In genomic region chr6:42025066-42025789, GRCh38 we compare ENCODE assay signal across 10 cellular contexts. TPM values are rescaled to one million over a fixed set of nuclear protein-coding genes. Genes with fewer than 3 reads are reported as not detected.
DNase-seq lines count a peak whose midpoint lies in the region; ATAC-seq and TF ChIP-seq lines count a peak whose summit lies in the region.
"Had no signal": no experiment of that assay in that cellular context is flagged by ENCODE, and none has a peak within 500 bp of the region (broad histone marks: within the 10 kb centered on the region; RNA-seq: fewer than 3 reads in every experiment).

No MANE protein-coding gene starts in this region.

- H3T11ph ChIP-seq in H9 (ENCODE audit: low read length): no peak overlapping the region

- H2BK15ac ChIP-seq in H9 (ENCODE audit: low read depth, low read length): no peak overlapping the region

- H3K9ac ChIP-seq in trophoblast cell (ENCODE audit: low read length) (no peak overlapping the region), H9 (ENCODE audit: extremely low read depth, insufficient read length, low read length) (no peak overlapping the region)

- intact Hi-C loops in activated CD4-positive, alpha-beta T cell treated with anti-CD3 and anti-CD28 coated beads for 36 hours (cut with DNase I, micrococcal nuclease): no loop called here
- intact Hi-C loops in left colon (cut with DNase I, micrococcal nuclease): no loop called here

- no peaks in the 10 kb centered on the region for H3K9me3 ChIP-seq in trophoblast cell (ENCODE audit: insufficient read depth, low read depth, low read length)
- H3K9me3 ChIP-seq in H9 (ENCODE audit: control insufficient read depth, low read depth, low read length): no peaks in the 10 kb centered on the region
- H3K9me3 ChIP-seq: A549 had no signal

- H3K56ac ChIP-seq in H9 (ENCODE audit: insufficient read length, low read depth, low read length): no peak overlapping the region

- H3K23ac ChIP-seq in trophoblast cell (ENCODE audit: low read length) (no peak overlapping the region), H9 (ENCODE audit: insufficient read length, low read depth, low read length) (no peak overlapping the region)

- H2BK5ac ChIP-seq in trophoblast cell (ENCODE audit: low read depth, low read length, poor library complexity) (no peak overlapping the region), H9 (ENCODE audit: insufficient read length, low read length) (no peak overlapping the region)

- no peak overlapping the region for H2BK12ac ChIP-seq in trophoblast cell (ENCODE audit: low read length)
- no peak overlapping the region for H2BK12ac ChIP-seq in H9 (ENCODE audit: insufficient read length, low read depth, low read length)

- no peak for DNase-seq in activated CD4-positive, alpha-beta T cell treated with anti-CD3 and anti-CD28 coated beads for 36 hours
- no peak for DNase-seq in activated CD4-positive, alpha-beta T cell treated with anti-CD3 and anti-CD28 coated beads for 1 hour
- DNase-seq in NB4 (ENCODE audit: low read depth): peak; percentile 89
- DNase-seq in trophoblast cell: no peak
- no peak for DNase-seq in H9
- no peak for DNase-seq in left colon

- H3K4me3 Mint-ChIP-seq in activated CD4-positive, alpha-beta T cell treated with anti-CD3 and anti-CD28 coated beads for 36 hours: no peak overlapping the region
- no peak overlapping the region; a peak in 1 of 5 replicates for H3K4me3 Mint-ChIP-seq in H9

- no peak overlapping the region for H3K4ac ChIP-seq in trophoblast cell (ENCODE audit: low read depth, low read length)
- H3K4ac ChIP-seq in H9 (ENCODE audit: low read depth, low read length): no peak overlapping the region

- H3K79me2 ChIP-seq in trophoblast cell (ENCODE audit: control insufficient read depth, insufficient read depth, low read length, poor library complexity) (no peaks in the 10 kb centered on the region), H9 (ENCODE audit: insufficient read depth, low read length) (no peaks in the 10 kb centered on the region)

- H3K36me3 ChIP-seq in trophoblast cell (ENCODE audit: control insufficient read depth in 1 of 2, insufficient read depth in 2 of 2, low read length in 2 of 2): no peaks in the 10 kb centered on the region

- no peak overlapping the region for H2AK5ac ChIP-seq in trophoblast cell (ENCODE audit: low read length)
- H2AK5ac ChIP-seq in H9 (ENCODE audit: insufficient read length, low read length): no peak overlapping the region

- peaks cover 57% of the 10 kb centered on the region for H3K36me3 Mint-ChIP-seq in activated CD4-positive, alpha-beta T cell treated with anti-CD3 and anti-CD28 coated beads for 36 hours (ENCODE audit: low read depth)
- H3K36me3 Mint-ChIP-seq in H9 (ENCODE audit: insufficient read depth in 1 of 3, low read depth in 3 of 3): no peaks in the 10 kb centered on the region

- peak overlapping the region; percentile 99 for H3K27ac Mint-ChIP-seq in activated CD4-positive, alpha-beta T cell treated with anti-CD3 and anti-CD28 coated beads for 36 hours
- no peak overlapping the region; a peak in 2 of 7 replicates for H3K27ac Mint-ChIP-seq in H9

- CTCF ChIA-PET in activated CD4-positive, alpha-beta T cell treated with anti-CD3 and anti-CD28 coated beads for 36 hours (lab: Charles Lee): interaction anchor here (0.7 to 2.0 kb wide), 6 partner anchors 9 to 104 kb away, joined by 3 to 6 read pairs (median 4); partner anchors contain the start of genes BYSL and MED20

- no peak overlapping the region for H3K14ac ChIP-seq in trophoblast cell (ENCODE audit: low read length)
- H3K14ac ChIP-seq in H9 (ENCODE audit: insufficient read depth, low read length): no peak overlapping the region

- H3K4me1 Mint-ChIP-seq in activated CD4-positive, alpha-beta T cell treated with anti-CD3 and anti-CD28 coated beads for 36 hours: peaks cover 96% of the 10 kb centered on the region
- H3K4me1 Mint-ChIP-seq in H9: peaks cover 17 to 26% of the 10 kb centered on the region in 2 experiments

- WGBS in trophoblast cell (ENCODE audit: extremely low coverage, insufficient coverage, insufficient read length): no CpG with 5 or more reads among the region's 11 CpGs
- no CpG with 5 or more reads among the region's 11 CpGs for WGBS in H9 (ENCODE audit: extremely low coverage, insufficient read length, low lambda C conversion rate)

- no peak overlapping the region for H4K12ac ChIP-seq in trophoblast cell (ENCODE audit: low read depth, low read length)

- H3K4me2 ChIP-seq in trophoblast cell (ENCODE audit: low read length): no peak overlapping the region
- H3K4me2 ChIP-seq in H9 (ENCODE audit: insufficient read depth, insufficient read length, low read length): no peak overlapping the region
- H3K4me2 ChIP-seq: A549 had no signal

- no peak overlapping the region for H3K27ac ChIP-seq in trophoblast cell (ENCODE audit: low read depth, low read length)
- H3K27ac ChIP-seq in H9 (ENCODE audit: insufficient read length, low read depth, low read length): no peak overlapping the region
- H3K27ac ChIP-seq: SK-N-MC had no signal

- H4K91ac ChIP-seq in trophoblast cell (ENCODE audit: low read depth, low read length): peak overlapping the region; percentile 32
- no peak overlapping the region for H4K91ac ChIP-seq in H9 (ENCODE audit: insufficient read length, low read depth, low read length)

- H3K27me3 ChIP-seq in trophoblast cell (ENCODE audit: insufficient read depth, low read length) (no peaks in the 10 kb centered on the region), H9 (ENCODE audit: insufficient read depth, low read length) (no peaks in the 10 kb centered on the region)

- H3K4me1 ChIP-seq in trophoblast cell (ENCODE audit: control insufficient read depth in 1 of 2, insufficient read depth in 2 of 2, low read length in 2 of 2) (peaks cover 3 to 11% of the 10 kb centered on the region in 2 experiments), H9 (ENCODE audit: insufficient read depth, low read length) (peaks cover 2% of the 10 kb centered on the region; the same call in 1 of the 2 replicates)

- no peaks in the 10 kb centered on the region for H4K20me1 ChIP-seq in H9 (ENCODE audit: control insufficient read depth, insufficient read depth, insufficient read length)

- H3K27me3 Mint-ChIP-seq in activated CD4-positive, alpha-beta T cell treated with anti-CD3 and anti-CD28 coated beads for 36 hours: no peaks in the 10 kb centered on the region
- H3K27me3 Mint-ChIP-seq in H9 (ENCODE audit: low read depth): no peaks in the 10 kb centered on the region; the same call in none of the 2 replicates

- H2BK120ac ChIP-seq in trophoblast cell (ENCODE audit: insufficient read depth, low read length, poor library complexity) (no peak overlapping the region), H9 (ENCODE audit: low read depth, low read length, poor library complexity, severe bottlenecking) (no peak overlapping the region)

- H2AFZ ChIP-seq in trophoblast cell (ENCODE audit: insufficient read depth, low read length, poor library complexity) (no peak overlapping the region), H9 (ENCODE audit: low read length) (no peak overlapping the region)

- no peak for ATAC-seq in activated CD4-positive, alpha-beta T cell treated with anti-CD3 and anti-CD28 coated beads for 36 hours
- ATAC-seq in HG02610 (IDR thresholded peaks at IDR 0.05; ENCODE audit: unreplicated experiment) (peak; percentile 76), HG02623 (IDR thresholded peaks at IDR 0.05; ENCODE audit: unreplicated experiment) (no peak), left colon (no peak)
- ATAC-seq: A549 had no signal

- H3K18ac ChIP-seq in trophoblast cell (ENCODE audit: low read length) (no peak overlapping the region), H9 (ENCODE audit: insufficient read length, low read depth, low read length) (no peak overlapping the region)

- no peaks in the 10 kb centered on the region for H3K9me3 Mint-ChIP-seq in activated CD4-positive, alpha-beta T cell treated with anti-CD3 and anti-CD28 coated beads for 36 hours (ENCODE audit: low read depth)
- H3K9me3 Mint-ChIP-seq in H9: no peaks in the 10 kb centered on the region

- peaks cover 7% of the 10 kb centered on the region for H3K79me1 ChIP-seq in trophoblast cell (ENCODE audit: low read length)
- no peaks in the 10 kb centered on the region for H3K79me1 ChIP-seq in H9 (ENCODE audit: insufficient read depth, low read depth, low read length, poor library complexity, severe bottlenecking)

- H4K5ac ChIP-seq in H9 (ENCODE audit: insufficient read length, low read depth, low read length): no peak overlapping the region

- POLR2A ChIA-PET in activated CD4-positive, alpha-beta T cell treated with anti-CD3 and anti-CD28 coated beads for 36 hours (lab: Charles Lee): interaction anchor here (0.5 to 1.8 kb wide), 5 partner anchors 13 to 83 kb away, joined by 3 to 6 read pairs (median 3); no protein-coding TSS in a partner anchor

- no peak for TF ChIP-seq POLR2A in NB4 (IDR thresholded peaks at IDR 0.05; ENCODE audit: extremely low read depth, insufficient read length)

- H3K23me2 ChIP-seq in H9 (ENCODE audit: insufficient read length, low read depth, low read length, poor library complexity, severe bottlenecking): no peaks in the 10 kb centered on the region

- no peak overlapping the region for H4K8ac ChIP-seq in trophoblast cell (ENCODE audit: low read depth, low read length)
- no peak overlapping the region for H4K8ac ChIP-seq in H9 (replicated peaks; ENCODE audit: insufficient read length, low read depth, low read length)

- TF ChIP-seq CTCF in NB4 (IDR thresholded peaks at IDR 0.05; ENCODE audit: low read depth, low read length) (no peak), H9 (conservative IDR thresholded peaks at IDR 0.05) (no peak)

- H3K4me3 ChIP-seq in NB4 (ENCODE audit: low read depth, low read length) (no peak overlapping the region), trophoblast cell (ENCODE audit: low read depth, low read length) (no peak overlapping the region)
- H3K4me3 ChIP-seq: A549, SK-N-MC had no signal

- no peak overlapping the region for H2BK20ac ChIP-seq in H9 (ENCODE audit: low read depth, low read length, poor library complexity, severe bottlenecking)

RNA-seq across cellular contexts. Expression of gene TAF8, which starts 25.1 kb away (rescaled TPM):
- total RNA-seq in activated CD4-positive, alpha-beta T cell treated with anti-CD3 and anti-CD28 coated beads for 36 hours: 10 to 100 TPM; 52.3 to 53.1 TPM
- 14.4 and 15.2 TPM in 2 replicates for polyA plus RNA-seq in trophoblast cell (2013)
- total RNA-seq in H9 (2021) (30.4 and 32.9 TPM in 2 replicates), left colon (10 to 100 TPM; 19.0 to 19.7 TPM)
